Comparison of ENCODE assay signal across 16 cellular contexts in the genomic region with DNA sequence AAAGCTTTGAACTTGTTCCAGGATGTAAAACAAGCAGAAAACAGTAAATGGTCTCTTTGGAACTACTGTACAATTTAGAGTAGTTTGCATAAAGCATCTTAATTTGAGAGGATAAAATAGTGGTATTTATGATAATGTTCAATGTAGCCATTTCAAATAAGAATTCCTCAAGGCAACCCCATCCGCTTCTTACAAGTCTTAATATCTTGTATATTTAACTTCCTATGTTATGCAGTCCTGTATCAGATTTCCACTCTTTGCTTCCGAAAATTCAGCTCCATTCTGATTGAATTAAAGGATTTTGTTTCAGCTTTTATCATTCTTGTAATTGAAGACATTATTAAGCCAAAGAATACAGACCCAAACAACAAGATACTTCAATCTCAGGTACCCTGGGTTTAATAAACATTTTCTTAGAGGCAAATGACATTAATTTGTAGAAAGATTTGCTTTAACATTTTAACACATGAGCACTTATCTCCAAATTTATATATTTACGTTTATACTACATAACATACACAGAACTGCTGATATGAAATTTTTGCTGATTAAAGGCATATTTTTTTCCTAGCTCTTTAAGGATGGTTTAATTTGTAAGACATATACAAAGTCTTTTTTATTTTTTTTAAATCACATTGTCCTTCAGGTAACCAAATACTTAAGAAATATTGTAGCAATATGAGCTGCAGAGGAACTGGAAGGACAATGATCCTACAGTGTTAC.
DNase-seq lines count a peak whose midpoint lies in the region; ATAC-seq and TF ChIP-seq lines count a peak whose summit lies in the region.
"Had no signal": no experiment of that assay in that cellular context is flagged by ENCODE, and none has a peak within 500 bp of the region (broad histone marks: within the 10 kb centered on the region; RNA-seq: fewer than 3 reads in every experiment).

No MANE protein-coding gene starts in this region.

- no TSS peak for BruUV-seq in IMR-90 (replicated peaks; lab: Mats Ljungman, UMichigan)

- H3K9me3 ChIP-seq in IMR-90 (ENCODE audit: control insufficient read depth, insufficient read depth, low read length): no peaks in the 10 kb centered on the region
- no peaks in the 10 kb centered on the region for H3K9me3 ChIP-seq in adipocyte (ENCODE audit: control insufficient read depth, low read length)
- no peaks in the 10 kb centered on the region for H3K9me3 ChIP-seq in left lung
- H3K9me3 ChIP-seq in suprapubic skin: no peaks in the 10 kb centered on the region
- H3K9me3 ChIP-seq: BE2C had no signal

- H3K4ac ChIP-seq in IMR-90 (ENCODE audit: low read depth, low read length): no peak overlapping the region

- H4K5ac ChIP-seq in IMR-90 (ENCODE audit: low read depth, low read length): no peak overlapping the region

- no peak overlapping the region for H2AFZ ChIP-seq in IMR-90 (replicated peaks; ENCODE audit: low read length, poor library complexity)

- no peak overlapping the region for H2AK9ac ChIP-seq in IMR-90 (replicated peaks; ENCODE audit: low read depth, low read length, poor library complexity)

- H3K79me1 ChIP-seq in IMR-90 (ENCODE audit: low read depth in 1 of 2, low read length in 2 of 2): no peaks in the 10 kb centered on the region

- H3K14ac ChIP-seq in IMR-90 (replicated peaks; ENCODE audit: low read depth, low read length): no peak overlapping the region

- TF ChIP-seq CTCF in IMR-90 (conservative IDR thresholded peaks at IDR 0.05; ENCODE audit: low read depth, low read length) (no peak), left lung (IDR thresholded peaks at IDR 0.05) (no peak), suprapubic skin (IDR thresholded peaks at IDR 0.05) (no peak)

- no peak overlapping the region for H3K56ac ChIP-seq in IMR-90 (ENCODE audit: extremely low read depth, insufficient read depth, low read length)

- no peak overlapping the region for H3K9ac ChIP-seq in IMR-90 (ENCODE audit: low read depth, low read length)
- no peak overlapping the region for H3K9ac ChIP-seq in adipocyte (ENCODE audit: low read length)

- intact Hi-C loops in IMR-90 (cut with micrococcal nuclease) (loop anchor here (5.0 kb wide), 1 partner anchor 211 kb away; a partner anchor contains a TSS), left lung (cut with DNase I) (no loop called here)

- no peak overlapping the region for H2BK5ac ChIP-seq in IMR-90 (ENCODE audit: low read depth, low read length, poor library complexity, severe bottlenecking)

- no peak overlapping the region for H3K4me2 ChIP-seq in IMR-90 (ENCODE audit: low read depth, low read length)

- DNase-seq in IMR-90: no peak
- DNase-seq in adipocyte (ENCODE audit: low read depth): no peak
- no peak for DNase-seq in left lung
- no peak for DNase-seq in suprapubic skin (ENCODE audit: low spot score in 2 of 2)
- DNase-seq in HEK293T (ENCODE audit: extremely low spot score): no peak
- no peak for DNase-seq in AG08396 (ENCODE audit: low spot score)
- DNase-seq in GOT3 (lab: John Stamatoyannopoulos, UW): no peak
- DNase-seq: BE2C; CD4-positive, alpha-beta memory T cell; GF-D8; MV-4-11; NCI-H187 treated with DMSO at 0.1 percent for 48 hours; NCI-H2171; NCI-H446; NK-92 treated with Interleukin-12 subunit alpha and Interleukin-12 subunit beta, amount 100 ng/mL, for 24 hours had no signal

- H2AK5ac ChIP-seq in IMR-90 (ENCODE audit: low read depth, low read length): no peak overlapping the region

- no peak overlapping the region for H2BK20ac ChIP-seq in IMR-90 (ENCODE audit: low read depth, low read length)

- ATAC-seq in IMR-90 (ENCODE audit: low read depth) (no peak), left lung (no peak), HG02798 (IDR thresholded peaks at IDR 0.05; ENCODE audit: poor library complexity, unreplicated experiment) (no peak)

- no peak for TF ChIP-seq EP300 in suprapubic skin (IDR thresholded peaks at IDR 0.05)

- H3K4me1 ChIP-seq in IMR-90 (ENCODE audit: control insufficient read depth, insufficient read depth, low read length): no peaks in the 10 kb centered on the region
- H3K4me1 ChIP-seq in adipocyte (ENCODE audit: control insufficient read depth, insufficient read depth, low read length): peaks cover 30% of the 10 kb centered on the region
- H3K4me1 ChIP-seq in left lung: no peaks in the 10 kb centered on the region
- no peaks in the 10 kb centered on the region for H3K4me1 ChIP-seq in suprapubic skin
- H3K4me1 ChIP-seq: BE2C had no signal

- dilution Hi-C loops in IMR-90 (cut with HindIII; ENCODE audit: low sequenced_read_pairs, unreplicated experiment): no loop called here

- H4K8ac ChIP-seq in IMR-90 (ENCODE audit: low read depth in 2 of 2, low read length in 2 of 2): no peak overlapping the region

- H3K4me3 ChIP-seq in IMR-90 (ENCODE audit: insufficient read depth, low read depth, low read length) (no peak overlapping the region), adipocyte (ENCODE audit: low read length) (peak overlapping the region; percentile 28), left lung (no peak overlapping the region), suprapubic skin (no peak overlapping the region)

- in situ Hi-C loops in IMR-90 (cut with MboI; ENCODE audit: low sequenced_read_pairs): no loop called here

- no peaks in the 10 kb centered on the region for H3K27me3 ChIP-seq in IMR-90 (ENCODE audit: control insufficient read depth, insufficient read depth, low read length)
- no peaks in the 10 kb centered on the region for H3K27me3 ChIP-seq in adipocyte (replicated peaks; ENCODE audit: control insufficient read depth, insufficient read depth, low read length)
- no peaks in the 10 kb centered on the region for H3K27me3 ChIP-seq in left lung
- no peaks in the 10 kb centered on the region for H3K27me3 ChIP-seq in suprapubic skin
- H3K27me3 ChIP-seq: BE2C had no signal

- no peak for TF ChIP-seq RAD21 in IMR-90 (IDR thresholded peaks at IDR 0.05; ENCODE audit: low read length)

- H4K91ac ChIP-seq in IMR-90 (ENCODE audit: insufficient read depth, low read depth, low read length): no peak overlapping the region

- CTCF ChIA-PET in IMR-90 (lab: Yijun Ruan, JAX) (interaction anchor here (0.7 kb wide), 2 partner anchors 16 to 247 kb away, joined by 3 read pairs; no protein-coding TSS in a partner anchor), HEK293T (lab: Yijun Ruan, JAX) (interaction anchor here (0.6 to 1.1 kb wide), 2 partner anchors 9 to 12 kb away, joined by 3 to 4 read pairs; no protein-coding TSS in a partner anchor)

- POLR2A ChIA-PET in IMR-90 (lab: Charles Lee; ENCODE audit: unreplicated experiment): interaction anchor here (0.7 kb wide), 1 partner anchor 198 kb away, joined by 4 read pairs; no protein-coding TSS in a partner anchor
- POLR2A ChIA-PET in HEK293T (lab: Yijun Ruan, JAX): no interaction called here

- no peak overlapping the region for H3K18ac ChIP-seq in IMR-90 (ENCODE audit: low read depth, low read length)

- TF ChIP-seq POLR2A in IMR-90 (IDR thresholded peaks at IDR 0.05; ENCODE audit: low read depth, low read length) (no peak), suprapubic skin (IDR thresholded peaks at IDR 0.05) (no peak)

- H3K27ac ChIP-seq in IMR-90 (ENCODE audit: insufficient read depth, low read length) (no peak overlapping the region), left lung (peak overlapping the region; percentile 37 to 54), suprapubic skin (peak overlapping the region; percentile 67)

- H3K23ac ChIP-seq in IMR-90 (ENCODE audit: low read depth, low read length): no peak overlapping the region

- no peak overlapping the region for H2BK120ac ChIP-seq in IMR-90 (ENCODE audit: low read depth, low read length)

- no CpG with 5 or more reads among the region's 3 CpGs for WGBS in IMR-90 (ENCODE audit: extremely low coverage in 2 of 2, insufficient read length in 1 of 2), 2 experiments
- WGBS in suprapubic skin: 86% methylated on average over 3 of the region's 3 CpGs

- H3K36me3 ChIP-seq in IMR-90 (ENCODE audit: control insufficient read depth, insufficient read depth, low read length) (no peaks in the 10 kb centered on the region), adipocyte (ENCODE audit: control insufficient read depth, insufficient read depth, low read length, severe bottlenecking) (no peaks in the 10 kb centered on the region), left lung (no peaks in the 10 kb centered on the region), suprapubic skin (no peaks in the 10 kb centered on the region)
- H3K36me3 ChIP-seq: BE2C had no signal

- no peaks in the 10 kb centered on the region for H3K9me1 ChIP-seq in IMR-90 (ENCODE audit: insufficient read depth, low read length)

- H2BK15ac ChIP-seq in IMR-90 (ENCODE audit: low read depth, low read length): no peak overlapping the region

- no peaks in the 10 kb centered on the region for H4K20me1 ChIP-seq in IMR-90 (ENCODE audit: insufficient read depth, low read length)

TF ChIP-seq in IMR-90, 13 proteins besides CTCF, POLR2A, EP300 and RAD21:
- no peak for TF ChIP-seq FOS (IDR thresholded peaks at IDR 0.05; ENCODE audit: low read depth, low read length)
- peak; percentile 46 for TF ChIP-seq MAFK (IDR thresholded peaks at IDR 0.05; ENCODE audit: low read depth, low read length)
- no peak for TF ChIP-seq MXI1 (IDR thresholded peaks at IDR 0.05; ENCODE audit: borderline replicate concordance, low read depth, low read length)

TF ChIP-seq in HEK293T, 16 proteins besides CTCF, POLR2A, EP300 and RAD21:
- no peak for TF ChIP-seq ARNT (IDR thresholded peaks at IDR 0.05)
- TF ChIP-seq TARDBP (IDR thresholded peaks at IDR 0.05): no peak
- TF ChIP-seq FOXM1 (IDR thresholded peaks at IDR 0.05; ENCODE audit: borderline replicate concordance): no peak
- no peak for TF ChIP-seq CTBP1 (IDR thresholded peaks at IDR 0.05; ENCODE audit: borderline replicate concordance)
- no peak for TF ChIP-seq SUZ12 (IDR thresholded peaks at IDR 0.05)
- no peak for TF ChIP-seq ELF4 (IDR thresholded peaks at IDR 0.05)
- TF ChIP-seq SP1 (IDR thresholded peaks at IDR 0.05): no peak
- TF ChIP-seq, protein P1, sequence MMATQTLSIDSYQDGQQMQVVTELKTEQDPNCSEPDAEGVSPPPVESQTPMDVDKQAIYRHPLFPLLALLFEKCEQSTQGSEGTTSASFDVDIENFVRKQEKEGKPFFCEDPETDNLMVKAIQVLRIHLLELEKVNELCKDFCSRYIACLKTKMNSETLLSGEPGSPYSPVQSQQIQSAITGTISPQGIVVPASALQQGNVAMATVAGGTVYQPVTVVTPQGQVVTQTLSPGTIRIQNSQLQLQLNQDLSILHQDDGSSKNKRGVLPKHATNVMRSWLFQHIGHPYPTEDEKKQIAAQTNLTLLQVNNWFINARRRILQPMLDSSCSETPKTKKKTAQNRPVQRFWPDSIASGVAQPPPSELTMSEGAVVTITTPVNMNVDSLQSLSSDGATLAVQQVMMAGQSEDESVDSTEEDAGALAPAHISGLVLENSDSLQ (IDR thresholded peaks at IDR 0.05): no peak
- TF ChIP-seq FOXK2 (IDR thresholded peaks at IDR 0.05): no peak
- no peak for TF ChIP-seq L3MBTL2 (conservative IDR thresholded peaks at IDR 0.05)
- TF ChIP-seq FOXA1 (IDR thresholded peaks at IDR 0.05): no peak
- TF ChIP-seq BHLHE40 (IDR thresholded peaks at IDR 0.05; ENCODE audit: borderline replicate concordance): no peak
- TF ChIP-seq NFRKB (IDR thresholded peaks at IDR 0.05): no peak
TF ChIP-seq in HEK293T: peak in this region for 0.
